Comparison of ENCODE assay signal across 25 cellular contexts in genomic region chr6:84456803-84457202, GRCh38.
"Had no signal": no experiment of that assay in that cellular context is flagged by ENCODE, and none has a peak within 500 bp of the region (broad histone marks: within the 10 kb centered on the region; RNA-seq: fewer than 3 reads in every experiment).

No MANE protein-coding gene starts in this region.

- H3K27ac Mint-ChIP-seq: IgD-negative memory B cell had no signal

- H3K9me3 Mint-ChIP-seq: IgD-negative memory B cell had no signal

- H3K27me3 Mint-ChIP-seq: IgD-negative memory B cell had no signal

- DNase-seq: Kasumi-1, MM.1S, NCI-H1092 treated with DMSO at 0.1 percent for 48 hours, NCI-H1436, NCI-H187, NCI-H2029, NCI-H2081 treated with DMSO at 0.1 percent for 48 hours, NCI-H2171, NCI-H226, NCI-H446, NCI-H510A, NCI-H524 treated with DMSO at 0.1 percent for 48 hours, NCI-H69, NCI-H774, Right ventricle myocardium superior, RPMI8226, SIG-M5, SK-N-SH, SW 1271 had no signal

- FAIRE-seq: HTR-8/SVneo, K562, RCC 7860 had no signal

- H3K4me1 Mint-ChIP-seq: IgD-negative memory B cell had no signal

- H3K36me3 Mint-ChIP-seq: IgD-negative memory B cell had no signal

- H3K4me3 Mint-ChIP-seq: IgD-negative memory B cell had no signal

- H3K4me3 ChIP-seq: K562, SJSA1 had no signal

- H3K27me3 ChIP-seq: SJSA1 had no signal

- H3K4me1 ChIP-seq: SJSA1 had no signal

- H3K36me3 ChIP-seq: SJSA1 had no signal

- H3K9me3 ChIP-seq: SJSA1, SK-N-SH had no signal

- H3K27ac ChIP-seq: KMS-11, SJSA1 had no signal
